In the genomic region with DNA sequence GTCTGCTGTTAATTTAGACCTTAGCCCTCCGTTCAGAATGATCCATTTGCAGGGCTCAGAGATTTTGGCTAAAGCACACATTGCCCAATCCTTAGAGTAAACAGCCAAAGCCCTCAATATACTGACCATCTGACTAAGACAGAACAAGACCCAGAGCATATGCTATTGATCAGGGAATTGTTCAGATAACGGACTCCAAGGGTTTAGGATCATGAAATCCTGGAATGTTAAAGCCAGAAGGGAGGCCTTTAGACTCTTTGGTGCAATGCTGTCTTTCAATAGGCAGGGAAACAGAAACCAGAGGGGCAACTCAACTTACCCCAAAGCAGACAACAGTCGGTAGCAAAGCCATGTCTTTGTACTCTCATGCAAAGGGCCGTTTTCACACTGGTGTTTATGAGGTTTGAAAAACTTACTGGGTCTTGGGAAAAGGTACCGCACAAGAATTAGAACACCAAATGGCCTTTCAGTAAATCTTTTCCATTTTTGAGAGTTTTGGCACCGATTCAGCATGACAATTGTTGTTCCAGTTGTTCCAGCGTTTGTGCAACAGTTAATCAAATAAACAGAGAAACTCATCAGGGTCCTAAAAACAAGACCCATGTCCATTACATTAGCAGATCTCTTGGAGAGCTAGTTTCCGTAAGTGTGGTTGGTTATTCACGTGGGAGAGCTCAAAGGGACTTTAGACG, we compare ENCODE assay signal across 9 cellular contexts.
DNase-seq lines count a peak whose midpoint lies in the region; ATAC-seq and TF ChIP-seq lines count a peak whose summit lies in the region.
"Had no signal": no experiment of that assay in that cellular context is flagged by ENCODE, and none has a peak within 500 bp of the region (broad histone marks: within the 10 kb centered on the region; RNA-seq: fewer than 3 reads in every experiment).

No MANE protein-coding gene starts in this region.

- TF ChIP-seq CTCF in AG04449 (IDR thresholded peaks at IDR 0.05; ENCODE audit: insufficient read depth, low read length, missing control alignments), result no peak
- TF ChIP-seq CTCF in fibroblast of villous mesenchyme (IDR thresholded peaks at IDR 0.05; ENCODE audit: insufficient read depth, low read depth, low read length), result no peak

- peak overlapping the region; percentile 45 for H3K4me3 ChIP-seq in AG04449 (ENCODE audit: low read depth, low read length)
- peak overlapping the region; percentile 73 for H3K4me3 ChIP-seq in SK-N-MC
- peak overlapping the region; percentile 68 for H3K4me3 ChIP-seq in fibroblast of villous mesenchyme (ENCODE audit: low read depth, low read length)
- H3K4me3 ChIP-seq in neuron (ENCODE audit: low read length), result peak overlapping the region; percentile 70
- H3K4me3 ChIP-seq: MG63 had no signal

- H3K9ac ChIP-seq in SK-N-MC (ENCODE audit: insufficient read length), result no peak overlapping the region

- peak overlapping the region; percentile 68 for H2AFZ ChIP-seq in neuron (ENCODE audit: low read depth, low read length)

- H3K36me3 ChIP-seq in SK-N-MC (ENCODE audit: insufficient read depth, low read length) (no peaks in the 10 kb centered on the region), neuron (ENCODE audit: insufficient read depth, low read length) (no peaks in the 10 kb centered on the region)
- H3K36me3 ChIP-seq: MG63 had no signal

- H3K9me3 ChIP-seq in SK-N-MC (ENCODE audit: low read depth, low read length), result no peaks in the 10 kb centered on the region
- peaks cover 9% of the 10 kb centered on the region for H3K9me3 ChIP-seq in neuron (ENCODE audit: low read length)
- H3K9me3 ChIP-seq: MG63 had no signal

- CTCF ChIA-PET in AG04449 (lab: Yijun Ruan, JAX), result interaction anchor here (1.3 to 2.0 kb wide), 2 partner anchors 10 to 202 kb away, joined by 4 to 7 read pairs; no protein-coding TSS in a partner anchor

- no peaks in the 10 kb centered on the region for H3K27me3 ChIP-seq in neuron (ENCODE audit: insufficient read depth, low read length)
- H3K27me3 ChIP-seq: MG63 had no signal

- POLR2A ChIA-PET in AG04449 (lab: Yijun Ruan, JAX), result no interaction called here

- ATAC-seq in HG02852 (IDR thresholded peaks at IDR 0.05; ENCODE audit: unreplicated experiment) (no peak), GM21576 (IDR thresholded peaks at IDR 0.05; ENCODE audit: unreplicated experiment) (no peak)

- DNase-seq in AG04449 (ENCODE audit: low read depth, low spot score) (no peak), SK-N-MC (ENCODE audit: low read depth, low spot score) (no peak), fibroblast of villous mesenchyme (ENCODE audit: low read depth) (peak; percentile 72), OCI-M2 (lab: John Stamatoyannopoulos, UW; ENCODE audit: unreplicated experiment) (no peak), epidermal melanocyte (ENCODE audit: insufficient read length, low spot score) (no peak)
- DNase-seq: MG63 had no signal

- peaks cover 15% of the 10 kb centered on the region for H3K4me1 ChIP-seq in neuron (ENCODE audit: insufficient read depth, low read length)

- H3K27ac ChIP-seq in SK-N-MC, result no peak overlapping the region
